ENCODE assay signal across 1 cellular context in genomic region chrX:39150210-39150609, GRCh38.
TF ChIP-seq lines count a peak whose summit lies in the region.

No MANE protein-coding gene starts in this region.

TF ChIP-seq in WTC11, 78 proteins besides CTCF, POLR2A, EP300 and RAD21:
- TF ChIP-seq ZNF317 (CRISPR knock-in tag; IDR thresholded peaks at IDR 0.05; ENCODE audit: borderline replicate concordance, low read depth): no peak
- TF ChIP-seq FOXK1 (CRISPR knock-in tag; IDR thresholded peaks at IDR 0.05): no peak
- TF ChIP-seq OVOL2 (CRISPR knock-in tag; IDR thresholded peaks at IDR 0.05; ENCODE audit: borderline replicate concordance): no peak
- no peak for TF ChIP-seq NFE2L1 (CRISPR knock-in tag; IDR thresholded peaks at IDR 0.05)
- no peak for TF ChIP-seq ZNF281 (CRISPR knock-in tag; IDR thresholded peaks at IDR 0.05)
- no peak for TF ChIP-seq KAT7 (CRISPR knock-in tag; IDR thresholded peaks at IDR 0.05; ENCODE audit: borderline replicate concordance)
- TF ChIP-seq ZSCAN18 (CRISPR knock-in tag; IDR thresholded peaks at IDR 0.05): no peak
- no peak for TF ChIP-seq ATF3 (CRISPR knock-in tag; conservative IDR thresholded peaks at IDR 0.05)
- TF ChIP-seq PRDM15 (CRISPR knock-in tag; IDR thresholded peaks at IDR 0.05): no peak
- no peak for TF ChIP-seq GABPB1 (CRISPR knock-in tag; IDR thresholded peaks at IDR 0.05)
- no peak for TF ChIP-seq ATF1 (CRISPR knock-in tag; IDR thresholded peaks at IDR 0.05)
